In genomic region chr12:123050331-123050809, GRCh38 we compare ENCODE assay signal across 10 cellular contexts.
DNase-seq lines count a peak whose midpoint lies in the region; ATAC-seq and TF ChIP-seq lines count a peak whose summit lies in the region.
"Had no signal": no experiment of that assay in that cellular context is flagged by ENCODE, and none has a peak within 500 bp of the region (broad histone marks: within the 10 kb centered on the region; RNA-seq: fewer than 3 reads in every experiment).

No MANE protein-coding gene starts in this region.

- H3K27me3 Mint-ChIP-seq in HFFc6 (ENCODE audit: insufficient read depth) = peaks cover 9% of the 10 kb centered on the region

- DNase-seq in HFFc6 (peak; percentile 44), amniotic epithelial cell (ENCODE audit: low read depth) (peak; percentile 79), heart left ventricle (peak in 4 of 5 donors; percentile 49 to 84 (median 69)), gastrocnemius medialis (peak; percentile 77 to 92), activated gamma-delta T cell (lab: John Stamatoyannopoulos, UW) (no peak), SW480 (ENCODE audit: low spot score) (no peak), NCI-H1436 treated with DMSO at 0.1 percent for 48 hours (lab: John Stamatoyannopoulos, UW) (no peak)
- DNase-seq in effector memory CD4-positive, alpha-beta T cell = no peak

- H3K27me3 ChIP-seq in heart left ventricle (no peaks in the 10 kb centered on the region), gastrocnemius medialis (no peaks in the 10 kb centered on the region)
- H3K27me3 ChIP-seq in effector memory CD4-positive, alpha-beta T cell (replicated peaks; ENCODE audit: control insufficient read depth, insufficient read depth, low read length, poor library complexity, severe bottlenecking) = no peaks in the 10 kb centered on the region

- peak overlapping the region; percentile 42 to 86 (median 64) for H3K27ac ChIP-seq in heart left ventricle
- peak overlapping the region; percentile 84 to 94 (median 90) for H3K27ac ChIP-seq in gastrocnemius medialis
- no peak overlapping the region for H3K27ac ChIP-seq in effector memory CD4-positive, alpha-beta T cell (ENCODE audit: insufficient read depth, low read length, poor library complexity, severe bottlenecking)

- ATAC-seq in heart left ventricle = peak; percentile 85 to 93 (median 90)
- peak; percentile 88 to 94 for ATAC-seq in gastrocnemius medialis

- in situ Hi-C loops in gastrocnemius medialis (cut with MboI; ENCODE audit: low sequenced_read_pairs in 4 of 4) = no loop called here

- H3K4me1 ChIP-seq in heart left ventricle (peaks cover 4 to 60% (median 40%) of the 10 kb centered on the region in 12 donors), gastrocnemius medialis (peaks cover 34 to 35% of the 10 kb centered on the region in 2 donors)
- H3K4me1 ChIP-seq in effector memory CD4-positive, alpha-beta T cell (ENCODE audit: control insufficient read depth, insufficient read depth, low read length, poor library complexity, severe bottlenecking) = no peaks in the 10 kb centered on the region

- 42 to 58% (median 47%) methylated on average over 4 to 5 of the region's 5 CpGs for WGBS in heart left ventricle, 4 donors

- TF ChIP-seq POLR2A in heart left ventricle (IDR thresholded peaks at IDR 0.05) (no peak), gastrocnemius medialis (IDR thresholded peaks at IDR 0.05) (no peak)

- H3K9me3 Mint-ChIP-seq in HFFc6 = no peaks in the 10 kb centered on the region
- H3K9me3 Mint-ChIP-seq: type B pancreatic cell had no signal

- no peak overlapping the region for H3K4me3 ChIP-seq in heart left ventricle
- no peak overlapping the region for H3K4me3 ChIP-seq in gastrocnemius medialis
- H3K4me3 ChIP-seq in effector memory CD4-positive, alpha-beta T cell (ENCODE audit: insufficient read depth, low read depth, low read length, poor library complexity, severe bottlenecking) = no peak overlapping the region
- H3K4me3 ChIP-seq: skin epidermis had no signal

- peaks cover 22% of the 10 kb centered on the region for H3K4me1 Mint-ChIP-seq in HFFc6 (ENCODE audit: low read depth)

- H3K36me3 ChIP-seq in heart left ventricle (no peaks in the 10 kb centered on the region), gastrocnemius medialis (no peaks in the 10 kb centered on the region)
- no peaks in the 10 kb centered on the region for H3K36me3 ChIP-seq in effector memory CD4-positive, alpha-beta T cell (ENCODE audit: control insufficient read depth, insufficient read depth, low read length)

- TF ChIP-seq CTCF in HFFc6 (IDR thresholded peaks at IDR 0.05) (no peak), heart left ventricle (IDR thresholded peaks at IDR 0.05) (no peak), gastrocnemius medialis (IDR thresholded peaks at IDR 0.05 in 4 of 5, conservative IDR thresholded peaks at IDR 0.05 in 1 of 5) (no peak)

- H3K9me3 ChIP-seq in heart left ventricle = no peaks in the 10 kb centered on the region
- no peaks in the 10 kb centered on the region for H3K9me3 ChIP-seq in gastrocnemius medialis
- H3K9me3 ChIP-seq in effector memory CD4-positive, alpha-beta T cell (ENCODE audit: control insufficient read depth, low read length) = no peaks in the 10 kb centered on the region

- intact Hi-C loops in heart left ventricle (cut with DNase I) = no loop called here
- intact Hi-C loops in gastrocnemius medialis (cut with DNase I; ENCODE audit: low total_unique reads) = loop anchor here (1.0 kb wide), 2 partner anchors 14 to 47 kb away; no protein-coding TSS in a partner anchor

- peak overlapping the region; percentile 62 for H3K27ac Mint-ChIP-seq in HFFc6
- H3K27ac Mint-ChIP-seq: type B pancreatic cell had no signal

- no peak overlapping the region for H3K4me3 Mint-ChIP-seq in HFFc6
- H3K4me3 Mint-ChIP-seq: type B pancreatic cell had no signal

- no peaks in the 10 kb centered on the region for H3K36me3 Mint-ChIP-seq in HFFc6 (ENCODE audit: low read depth)
- H3K36me3 Mint-ChIP-seq: type B pancreatic cell had no signal

Comparison
In these comparisons a context has a peak if more than half of its experiments do, and no peak if none do; other contexts are left out.
1. DNase-seq: peak in HFFc6 (single experiment), amniotic epithelial cell (single experiment), heart left ventricle (4 of 5) and gastrocnemius medialis (2 of 2); none in activated gamma-delta T cell (single experiment), SW480 (single experiment), effector memory CD4-positive, alpha-beta T cell (0 of 3) and NCI-H1436 treated with DMSO at 0.1 percent for 48 hours (single experiment).